In the genomic region with DNA sequence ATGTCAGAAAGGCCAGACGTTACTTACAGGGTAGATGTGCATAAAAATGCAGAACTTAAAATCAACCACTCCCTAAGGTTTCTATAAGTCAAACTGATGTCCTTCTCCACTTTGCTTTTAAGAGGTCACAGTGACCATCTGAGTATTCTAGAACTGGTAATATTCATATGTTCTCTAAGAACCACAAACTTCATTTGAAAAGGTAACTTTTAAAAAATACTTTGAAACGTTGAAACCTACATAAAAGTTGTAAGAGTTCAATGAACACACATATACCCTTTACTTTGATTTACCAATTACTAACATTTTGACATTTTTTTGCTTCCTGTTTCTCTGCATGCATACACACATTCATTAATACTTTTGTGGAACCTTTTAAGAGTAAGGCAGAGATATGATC, we compare ENCODE assay signal across 10 cellular contexts. TPM values are rescaled to one million over a fixed set of nuclear protein-coding genes. Genes with fewer than 3 reads are reported as not detected.
"Had no signal": no experiment of that assay in that cellular context is flagged by ENCODE, and none has a peak within 500 bp of the region (broad histone marks: within the 10 kb centered on the region; RNA-seq: fewer than 3 reads in every experiment).

No MANE protein-coding gene starts in this region.

- H3K4me1 ChIP-seq: HAP-1 had no signal

- DNase-seq: H7, HFFc6, IMR-90, KBM-7 had no signal

- FAIRE-seq: H1 had no signal

- ATAC-seq: GM23338, HCT116 had no signal

- H3K4me3 ChIP-seq: GM23338, HAP-1 had no signal

- H3K27ac ChIP-seq: HL-60 had no signal

- H3K4me2 ChIP-seq: GM23338 had no signal

- H2AFZ ChIP-seq: GM23338 had no signal

- H3K9me3 ChIP-seq: HAP-1 had no signal

RNA-seq across cellular contexts. Expression of a gene that starts 18.9 kb away (rescaled TPM):
- total RNA-seq: GM23338, H1, H7, HFFc6, HT1080, IMR-90 had no signal
- polyA plus RNA-seq: GM23338, H1, IMR-90 had no signal

RNA-seq across cellular contexts. Expression of a gene that starts 25.1 kb away (rescaled TPM):
- total RNA-seq: GM23338, H1, H7, HFFc6, HT1080, IMR-90 had no signal
- polyA plus RNA-seq: GM23338, H1, IMR-90 had no signal
